25 cellular contexts compared by ENCODE assay signal in the genomic region with DNA sequence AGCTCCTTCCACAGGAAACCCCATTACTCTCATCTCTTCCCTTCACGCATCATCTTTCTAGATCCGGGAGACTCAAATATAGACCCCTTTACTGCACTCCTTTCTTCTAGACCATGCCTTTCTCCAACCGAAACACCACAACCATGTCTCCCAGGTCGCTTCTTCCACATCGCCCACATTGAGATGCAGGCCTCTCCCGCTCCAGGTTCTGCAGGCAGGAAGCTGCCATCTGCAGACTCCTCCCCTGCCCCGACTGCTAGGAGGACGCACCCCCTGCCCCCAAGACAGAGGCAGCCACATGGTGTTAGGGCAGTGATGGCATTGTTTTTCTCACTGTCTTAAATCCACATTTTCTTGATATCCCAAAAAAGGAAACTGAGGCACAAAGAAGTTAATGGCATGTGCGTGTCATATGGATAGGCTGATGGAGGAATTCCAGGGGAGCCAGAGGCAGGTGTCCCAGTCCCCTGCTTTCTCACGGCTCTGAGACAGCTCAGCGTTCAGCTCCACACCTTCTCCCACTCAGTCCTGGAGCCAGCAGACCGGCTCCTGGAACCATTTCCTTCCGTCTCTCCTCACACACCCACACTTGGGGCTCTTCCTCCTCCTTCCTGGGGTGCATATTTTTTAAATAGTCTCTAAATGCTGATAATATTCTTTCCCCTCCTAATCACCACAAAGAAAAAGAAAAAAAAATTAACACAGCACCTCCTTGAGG.
"Had no signal": no experiment of that assay in that cellular context is flagged by ENCODE, and none has a peak within 500 bp of the region (broad histone marks: within the 10 kb centered on the region; RNA-seq: fewer than 3 reads in every experiment).

No MANE protein-coding gene starts in this region.

- DNase-seq: activated B cell treated with CpG ODN at 0.5 μM for 24 hours; activated CD4-positive, alpha-beta T cell treated with anti-CD3 and anti-CD28 coated beads for 48 hours; activated CD4-positive, alpha-beta T cell treated with anti-CD3 and anti-CD28 coated beads, Interleukin-2, amount 50 U/mL, for 1 hour; activated CD4-positive, alpha-beta T cell treated with anti-CD3 and anti-CD28 coated beads, Interleukin-2, amount 50 U/mL, for 48 hours; activated CD8-positive, alpha-beta memory T cell treated with anti-CD3 and anti-CD28 coated beads for 24 hours; activated CD8-positive, alpha-beta T cell treated with anti-CD3 and anti-CD28 coated beads for 36 hours; activated effector memory CD4-positive, alpha-beta T cell treated with Interleukin-2 at 50 U/mL for 16 hours; activated gamma-delta T cell treated with Interleukin-2 at 50 U/mL for 16 hours; activated naive CD4-positive, alpha-beta T cell treated with anti-CD3 and anti-CD28 coated beads, Interleukin-2, amount 50 U/mL, for 16 hours; activated naive CD4-positive, alpha-beta T cell treated with Interleukin-2 at 50 U/mL for 16 hours; activated T-cell treated with anti-CD3 and anti-CD28 coated beads, Interleukin-2, amount 50 U/mL, for 4 hours; amniotic stem cell; body of pancreas; colonic mucosa; effector CD8-positive, alpha-beta T cell; foreskin melanocyte; T-helper 1 cell; T-helper 17 cell; T1000; WERI-Rb-1 had no signal

- H3K4me3 ChIP-seq: body of pancreas, colonic mucosa, gastroesophageal sphincter had no signal

- H3K36me3 ChIP-seq: colonic mucosa, gastroesophageal sphincter, WERI-Rb-1 had no signal

- H3K4me1 ChIP-seq: body of pancreas, colonic mucosa, gastroesophageal sphincter had no signal

- H3K27ac ChIP-seq: body of pancreas, colonic mucosa, epithelial cell of prostate, gastroesophageal sphincter, WERI-Rb-1 had no signal

- H3K9me3 ChIP-seq: colonic mucosa had no signal

- ATAC-seq: activated CD4-positive, CD25-positive, alpha-beta regulatory T cell treated with anti-CD3 and anti-CD28 coated beads, Interleukin-2, amount 50 U/mL, for 24 hours; activated CD8-positive, alpha-beta T cell treated with anti-CD3 and anti-CD28 coated beads for 36 hours; activated T-cell treated with anti-CD3 and anti-CD28 coated beads, Interleukin-2, amount 50 U/mL, for 4 hours; activated T-helper 17 cell treated with anti-CD3 and anti-CD28 coated beads, Interleukin-2, amount 50 U/mL, for 72 hours; body of pancreas; esophagus mucosa; gastroesophageal sphincter; T-helper 17 cell had no signal

- H3K27me3 ChIP-seq: body of pancreas, colonic mucosa had no signal
